Comparison of ENCODE assay signal across 1 cellular context in genomic region chr10:22927163-22927562, GRCh38.
A peak's percentile ranks its signal among the peaks of the same experiment; 100 is the strongest.
TF ChIP-seq lines count a peak whose summit lies in the region.

No MANE protein-coding gene starts in this region.

TF ChIP-seq in GM23338, 12 proteins besides CTCF, POLR2A, EP300 and RAD21:
- no peak for TF ChIP-seq REST (IDR thresholded peaks at IDR 0.05; ENCODE audit: unreplicated experiment)
- TF ChIP-seq, protein P1, sequence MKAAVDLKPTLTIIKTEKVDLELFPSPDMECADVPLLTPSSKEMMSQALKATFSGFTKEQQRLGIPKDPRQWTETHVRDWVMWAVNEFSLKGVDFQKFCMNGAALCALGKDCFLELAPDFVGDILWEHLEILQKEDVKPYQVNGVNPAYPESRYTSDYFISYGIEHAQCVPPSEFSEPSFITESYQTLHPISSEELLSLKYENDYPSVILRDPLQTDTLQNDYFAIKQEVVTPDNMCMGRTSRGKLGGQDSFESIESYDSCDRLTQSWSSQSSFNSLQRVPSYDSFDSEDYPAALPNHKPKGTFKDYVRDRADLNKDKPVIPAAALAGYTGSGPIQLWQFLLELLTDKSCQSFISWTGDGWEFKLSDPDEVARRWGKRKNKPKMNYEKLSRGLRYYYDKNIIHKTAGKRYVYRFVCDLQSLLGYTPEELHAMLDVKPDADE (IDR thresholded peaks at IDR 0.05), result no peak
- TF ChIP-seq ZNF114 (CRISPR knock-in tag; IDR thresholded peaks at IDR 0.05), result no peak
- TF ChIP-seq, protein P2, sequence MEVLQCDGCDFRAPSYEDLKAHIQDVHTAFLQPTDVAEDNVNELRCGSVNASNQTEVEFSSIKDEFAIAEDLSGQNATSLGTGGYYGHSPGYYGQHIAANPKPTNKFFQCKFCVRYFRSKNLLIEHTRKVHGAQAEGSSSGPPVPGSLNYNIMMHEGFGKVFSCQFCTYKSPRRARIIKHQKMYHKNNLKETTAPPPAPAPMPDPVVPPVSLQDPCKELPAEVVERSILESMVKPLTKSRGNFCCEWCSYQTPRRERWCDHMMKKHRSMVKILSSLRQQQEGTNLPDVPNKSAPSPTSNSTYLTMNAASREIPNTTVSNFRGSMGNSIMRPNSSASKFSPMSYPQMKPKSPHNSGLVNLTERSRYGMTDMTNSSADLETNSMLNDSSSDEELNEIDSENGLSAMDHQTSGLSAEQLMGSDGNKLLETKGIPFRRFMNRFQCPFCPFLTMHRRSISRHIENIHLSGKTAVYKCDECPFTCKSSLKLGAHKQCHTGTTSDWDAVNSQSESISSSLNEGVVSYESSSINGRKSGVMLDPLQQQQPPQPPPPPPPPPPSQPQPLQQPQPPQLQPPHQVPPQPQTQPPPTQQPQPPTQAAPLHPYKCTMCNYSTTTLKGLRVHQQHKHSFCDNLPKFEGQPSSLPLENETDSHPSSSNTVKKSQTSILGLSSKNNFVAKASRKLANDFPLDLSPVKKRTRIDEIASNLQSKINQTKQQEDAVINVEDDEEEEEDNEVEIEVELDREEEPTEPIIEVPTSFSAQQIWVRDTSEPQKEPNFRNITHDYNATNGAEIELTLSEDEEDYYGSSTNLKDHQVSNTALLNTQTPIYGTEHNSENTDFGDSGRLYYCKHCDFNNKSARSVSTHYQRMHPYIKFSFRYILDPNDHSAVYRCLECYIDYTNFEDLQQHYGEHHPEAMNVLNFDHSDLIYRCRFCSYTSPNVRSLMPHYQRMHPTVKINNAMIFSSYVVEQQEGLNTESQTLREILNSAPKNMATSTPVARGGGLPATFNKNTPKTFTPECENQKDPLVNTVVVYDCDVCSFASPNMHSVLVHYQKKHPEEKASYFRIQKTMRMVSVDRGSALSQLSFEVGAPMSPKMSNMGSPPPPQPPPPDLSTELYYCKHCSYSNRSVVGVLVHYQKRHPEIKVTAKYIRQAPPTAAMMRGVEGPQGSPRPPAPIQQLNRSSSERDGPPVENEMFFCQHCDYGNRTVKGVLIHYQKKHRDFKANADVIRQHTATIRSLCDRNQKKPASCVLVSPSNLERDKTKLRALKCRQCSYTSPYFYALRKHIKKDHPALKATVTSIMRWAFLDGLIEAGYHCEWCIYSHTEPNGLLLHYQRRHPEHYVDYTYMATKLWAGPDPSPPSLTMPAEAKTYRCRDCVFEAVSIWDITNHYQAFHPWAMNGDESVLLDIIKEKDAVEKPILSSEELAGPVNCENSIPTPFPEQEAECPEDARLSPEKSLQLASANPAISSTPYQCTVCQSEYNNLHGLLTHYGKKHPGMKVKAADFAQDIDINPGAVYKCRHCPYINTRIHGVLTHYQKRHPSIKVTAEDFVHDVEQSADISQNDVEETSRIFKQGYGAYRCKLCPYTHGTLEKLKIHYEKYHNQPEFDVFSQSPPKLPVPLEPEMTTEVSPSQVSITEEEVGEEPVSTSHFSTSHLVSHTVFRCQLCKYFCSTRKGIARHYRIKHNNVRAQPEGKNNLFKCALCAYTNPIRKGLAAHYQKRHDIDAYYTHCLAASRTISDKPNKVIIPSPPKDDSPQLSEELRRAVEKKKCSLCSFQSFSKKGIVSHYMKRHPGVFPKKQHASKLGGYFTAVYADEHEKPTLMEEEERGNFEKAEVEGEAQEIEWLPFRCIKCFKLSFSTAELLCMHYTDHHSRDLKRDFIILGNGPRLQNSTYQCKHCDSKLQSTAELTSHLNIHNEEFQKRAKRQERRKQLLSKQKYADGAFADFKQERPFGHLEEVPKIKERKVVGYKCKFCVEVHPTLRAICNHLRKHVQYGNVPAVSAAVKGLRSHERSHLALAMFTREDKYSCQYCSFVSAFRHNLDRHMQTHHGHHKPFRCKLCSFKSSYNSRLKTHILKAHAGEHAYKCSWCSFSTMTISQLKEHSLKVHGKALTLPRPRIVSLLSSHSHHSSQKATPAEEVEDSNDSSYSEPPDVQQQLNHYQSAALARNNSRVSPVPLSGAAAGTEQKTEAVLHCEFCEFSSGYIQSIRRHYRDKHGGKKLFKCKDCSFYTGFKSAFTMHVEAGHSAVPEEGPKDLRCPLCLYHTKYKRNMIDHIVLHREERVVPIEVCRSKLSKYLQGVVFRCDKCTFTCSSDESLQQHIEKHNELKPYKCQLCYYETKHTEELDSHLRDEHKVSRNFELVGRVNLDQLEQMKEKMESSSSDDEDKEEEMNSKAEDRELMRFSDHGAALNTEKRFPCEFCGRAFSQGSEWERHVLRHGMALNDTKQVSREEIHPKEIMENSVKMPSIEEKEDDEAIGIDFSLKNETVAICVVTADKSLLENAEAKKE (CRISPR knock-in tag; IDR thresholded peaks at IDR 0.05), result no peak
- TF ChIP-seq CREB1 (CRISPR knock-in tag; IDR thresholded peaks at IDR 0.05; ENCODE audit: low read depth), result no peak
- TF ChIP-seq EZH2 (IDR thresholded peaks at IDR 0.05; ENCODE audit: low read depth, unreplicated experiment), result peak; percentile 20
TF ChIP-seq in GM23338: peak in this region for 1.
